Comparison of ENCODE assay signal across 23 cellular contexts in genomic region chr2:105241443-105241842, GRCh38. TPM values are rescaled to one million over a fixed set of nuclear protein-coding genes. Genes with fewer than 3 reads are reported as not detected.
"Had no signal": no experiment of that assay in that cellular context is flagged by ENCODE, and none has a peak within 500 bp of the region (broad histone marks: within the 10 kb centered on the region; RNA-seq: fewer than 3 reads in every experiment).

A gene with protein sequence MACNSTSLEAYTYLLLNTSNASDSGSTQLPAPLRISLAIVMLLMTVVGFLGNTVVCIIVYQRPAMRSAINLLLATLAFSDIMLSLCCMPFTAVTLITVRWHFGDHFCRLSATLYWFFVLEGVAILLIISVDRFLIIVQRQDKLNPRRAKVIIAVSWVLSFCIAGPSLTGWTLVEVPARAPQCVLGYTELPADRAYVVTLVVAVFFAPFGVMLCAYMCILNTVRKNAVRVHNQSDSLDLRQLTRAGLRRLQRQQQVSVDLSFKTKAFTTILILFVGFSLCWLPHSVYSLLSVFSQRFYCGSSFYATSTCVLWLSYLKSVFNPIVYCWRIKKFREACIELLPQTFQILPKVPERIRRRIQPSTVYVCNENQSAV (plus strand): TSS chr2:105241743. CDS start chr2:105241859, 116 bp downstream.

- FAIRE-seq: HTR-8/SVneo had no signal

- H3K9me3 ChIP-seq: MG63 had no signal

- H3K27me3 ChIP-seq: MG63 had no signal

- DNase-seq: Karpas-422, KG1, MG63, NCI-H1092, NCI-H1105 treated with DMSO at 0.1 percent for 48 hours, NCI-H1417 treated with DMSO at 0.1 percent for 48 hours, NCI-H146, NCI-H1694 treated with DMSO at 0.1 percent for 48 hours, NCI-H1930, NCI-H2081 treated with DMSO at 0.1 percent for 48 hours, NCI-H2171, NCI-H226, NCI-H446, NCI-H524 treated with DMSO at 0.1 percent for 48 hours, NCI-H69, NCI-H774, PC-3, SHP77 had no signal

- ATAC-seq: Panc1, PC-3, SK-N-SH treated with all-trans-retinoic acid at 6 μM for 48 hours had no signal

- H3K4me3 ChIP-seq: MG63 had no signal

- H3K27ac ChIP-seq: HL-60, RWPE1 had no signal

- H3K36me3 ChIP-seq: MG63 had no signal

RNA-seq across cellular contexts. Expression of the gene that starts here (rescaled TPM):
- total RNA-seq: PC-3 had no signal
